ENCODE assay signal across 8 cellular contexts in the genomic region with DNA sequence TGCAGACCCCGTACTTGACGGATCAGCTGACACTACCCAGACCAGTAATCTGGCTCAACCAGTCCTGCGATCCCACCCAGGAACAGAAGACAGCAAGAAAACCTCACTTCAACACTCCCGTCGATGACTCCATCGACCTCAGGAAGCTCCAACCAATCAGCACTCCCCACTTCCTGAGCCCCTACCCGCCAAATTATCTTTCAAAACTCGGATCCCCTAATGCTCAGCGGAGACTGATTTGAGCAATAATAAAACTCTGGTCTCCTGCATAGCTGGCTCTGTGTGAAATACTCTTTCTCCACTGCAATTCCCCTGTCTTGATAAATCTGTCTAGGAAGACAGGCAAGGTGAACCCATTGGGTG. TPM values are rescaled to one million over a fixed set of nuclear protein-coding genes. Genes with fewer than 3 reads are reported as not detected.
A peak's percentile ranks its signal among the peaks of the same experiment; 100 is the strongest.
DNase-seq lines count a peak whose midpoint lies in the region; ATAC-seq and TF ChIP-seq lines count a peak whose summit lies in the region.

No MANE protein-coding gene starts in this region.

- H3K27ac ChIP-seq in heart left ventricle, result peak overlapping the region in 11 of 12 donors; percentile 3 to 98 (median 89)
- peak overlapping the region; percentile 94 for H3K27ac ChIP-seq in WERI-Rb-1
- H3K27ac ChIP-seq in transverse colon, result peak overlapping the region; percentile 95 to 98 (median 97)
- H3K27ac ChIP-seq in uterus, result peak overlapping the region in 1 of 2 donors; percentile 78

- TF ChIP-seq POLR2A in heart left ventricle (IDR thresholded peaks at IDR 0.05) (no peak), transverse colon (IDR thresholded peaks at IDR 0.05) (no peak), uterus (IDR thresholded peaks at IDR 0.05) (no peak)

- WGBS in heart left ventricle, 4 donors, result 14 to 23% (median 18%) methylated on average over 9 of the region's 9 CpGs
- 45% methylated on average over 9 of the region's 9 CpGs; no CpG with 5 or more reads in 1 of the 2 donors for WGBS in transverse colon (ENCODE audit: low coverage in 1 of 2), 2 donors

- H3K36me3 ChIP-seq in heart left ventricle (no peaks in the 10 kb centered on the region), WERI-Rb-1 (peaks cover 13% of the 10 kb centered on the region), iPS-15b (ENCODE audit: control insufficient read depth, insufficient read depth, low read length) (peaks cover 13% of the 10 kb centered on the region), transverse colon (no peaks in the 10 kb centered on the region), uterus (no peaks in the 10 kb centered on the region)

- in situ Hi-C loops in transverse colon (cut with MboI; ENCODE audit: low pct_ligation_motif_present in 1 of 4, low pct_unique_long_range_greater_than_20kb in 1 of 4, low sequenced_read_pairs in 3 of 4), result loop anchor here (5.0 to 10.0 kb wide), 2 partner anchors 44 to 47 kb away; a partner anchor contains a TSS

- H3K4me3 ChIP-seq in heart left ventricle (peak overlapping the region in 8 of 12 donors; percentile 68 to 88 (median 84)), WERI-Rb-1 (ENCODE audit: low read depth, low read length) (peak overlapping the region; percentile 97), iPS-15b (ENCODE audit: low read depth, low read length) (peak overlapping the region; percentile 92), transverse colon (peak overlapping the region in 2 of 4 donors; percentile 66 to 78), uterus (no peak overlapping the region)

- intact Hi-C loops in heart left ventricle (cut with DNase I), result loop anchor here in 6 of 10 donors (2.0 to 10.0 kb wide), 4 partner anchors 17 to 127 kb away; a partner anchor contains a TSS
- intact Hi-C loops in Right ventricle myocardium superior (cut with DNase I), result loop anchor here (10.0 kb wide), 1 partner anchor 117 kb away; a partner anchor contains a TSS
- intact Hi-C loops in transverse colon (cut with DNase I; ENCODE audit: low total_unique reads), result no loop called here
- intact Hi-C loops in left colon (cut with DNase I, micrococcal nuclease), result loop anchor here in 1 of 2 donors (10.0 kb wide), 1 partner anchor 117 kb away; a partner anchor contains a TSS
- intact Hi-C loops in uterus (cut with DNase I; ENCODE audit: low total_unique reads), result loop anchor here (5.0 kb wide), 1 partner anchor 44 kb away; no protein-coding TSS in a partner anchor

- H3K9me3 ChIP-seq in heart left ventricle (no peaks in the 10 kb centered on the region), WERI-Rb-1 (ENCODE audit: severe bottlenecking) (no peaks in the 10 kb centered on the region), iPS-15b (ENCODE audit: control insufficient read depth, insufficient read depth, low read length) (no peaks in the 10 kb centered on the region), transverse colon (no peaks in the 10 kb centered on the region), uterus (no peaks in the 10 kb centered on the region)

- TF ChIP-seq CTCF in heart left ventricle (IDR thresholded peaks at IDR 0.05) (no peak), WERI-Rb-1 (IDR thresholded peaks at IDR 0.05; ENCODE audit: low read depth, low read length) (no peak), transverse colon (IDR thresholded peaks at IDR 0.05) (no peak), uterus (IDR thresholded peaks at IDR 0.05) (no peak)

- H3K27me3 ChIP-seq in heart left ventricle, result no peaks in the 10 kb centered on the region
- no peaks in the 10 kb centered on the region for H3K27me3 ChIP-seq in WERI-Rb-1 (ENCODE audit: insufficient read depth, low read depth, severe bottlenecking)
- no peaks in the 10 kb centered on the region for H3K27me3 ChIP-seq in iPS-15b (ENCODE audit: control insufficient read depth, insufficient read depth, low read length)
- H3K27me3 ChIP-seq in transverse colon, result no peaks in the 10 kb centered on the region
- no peaks in the 10 kb centered on the region for H3K27me3 ChIP-seq in uterus

- ATAC-seq in heart left ventricle, result no peak
- ATAC-seq in Right ventricle myocardium superior (ENCODE audit: poor library complexity), result no peak
- ATAC-seq in left colon, result no peak

- H3K4me1 ChIP-seq in heart left ventricle (peaks cover 2 to 66% (median 48%) of the 10 kb centered on the region in 12 donors), iPS-15b (ENCODE audit: control insufficient read depth, insufficient read depth, low read length) (peaks cover 8% of the 10 kb centered on the region), transverse colon (peaks cover 43 to 66% (median 56%) of the 10 kb centered on the region in 4 donors), uterus (peaks cover 0 to 10% of the 10 kb centered on the region in 2 donors)

- peak overlapping the region; percentile 94 for H3K9ac ChIP-seq in iPS-15b (ENCODE audit: low read depth, low read length)

- DNase-seq in heart left ventricle, result no peak
- no peak for DNase-seq in Right ventricle myocardium superior
- no peak for DNase-seq in WERI-Rb-1
- DNase-seq in transverse colon, result no peak
- no peak for DNase-seq in left colon
- DNase-seq in hippocampal formation (lab: John Stamatoyannopoulos, UW), result no peak
- no peak for DNase-seq in uterus

- no peak for TF ChIP-seq EP300 in transverse colon (IDR thresholded peaks at IDR 0.05; ENCODE audit: low read depth)

RNA-seq across cellular contexts. Expression of a gene that starts 1.2 kb away (rescaled TPM):
- 100 to 1,000 TPM in 5 of 9 donors, 10 to 100 TPM in 4; 65.8 to 167 (median 101) TPM for total RNA-seq in heart left ventricle
- polyA plus RNA-seq in heart left ventricle, result 100 to 1,000 TPM; 127 to 171 TPM
- total RNA-seq in Right ventricle myocardium superior, result 103 TPM
- total RNA-seq in transverse colon, result 100 to 1,000 TPM in 3 of 4 donors, 10 to 100 TPM in 1; 94.3 to 218 (median 175) TPM
- total RNA-seq in left colon, result 100 to 1,000 TPM; 106 to 148 TPM
- total RNA-seq in uterus, result 100 to 1,000 TPM in 1 of 4 donors, 10 to 100 TPM in 2, 1 to 10 TPM in 1; 8.8 to 120 (median 64.2) TPM

RNA-seq across cellular contexts. Expression of a gene that starts 18.7 kb away (rescaled TPM):
- total RNA-seq in heart left ventricle, result 10 to 100 TPM; 22.5 to 58.6 (median 44.6) TPM
- 10 to 100 TPM; 26.7 to 31.8 TPM for polyA plus RNA-seq in heart left ventricle
- total RNA-seq in Right ventricle myocardium superior, result 33.6 TPM
- total RNA-seq in transverse colon, result 100 to 1,000 TPM in 1 of 4 donors, 10 to 100 TPM in 3; 59.7 to 110 (median 73.0) TPM
- total RNA-seq in left colon, result 100 to 1,000 TPM; 105 to 109 TPM
- 10 to 100 TPM; 21.2 to 67.9 (median 38.1) TPM for total RNA-seq in uterus

RNA-seq across cellular contexts. Expression of a gene that starts 40.3 kb away (rescaled TPM):
- total RNA-seq in heart left ventricle, result 100 to 1,000 TPM in 7 of 9 donors, 10 to 100 TPM in 2; 80.2 to 352 (median 137) TPM
- polyA plus RNA-seq in heart left ventricle, result 100 to 1,000 TPM; 114 to 236 TPM
- 107 TPM for total RNA-seq in Right ventricle myocardium superior
- total RNA-seq in transverse colon, result 1,000 to 10,000 TPM in 3 of 4 donors, 100 to 1,000 TPM in 1; 714 to 2,423 (median 1,288) TPM
- 100 to 1,000 TPM; 361 to 374 TPM for total RNA-seq in left colon
- total RNA-seq in uterus, result 100 to 1,000 TPM; 152 to 386 (median 290) TPM

RNA-seq across cellular contexts. Expression of a gene that starts 47.5 kb away (rescaled TPM):
- 1 to 10 TPM in 4 of 9 donors, under 1 TPM in 5; 0.24 to 2.4 (median 0.75) TPM for total RNA-seq in heart left ventricle
- polyA plus RNA-seq in heart left ventricle, result 1 to 10 TPM in 1 of 2 donors, under 1 TPM in 1; 0.28 to 2.8 TPM
- 0.35 TPM for total RNA-seq in Right ventricle myocardium superior
- 10 to 100 TPM in 3 of 4 donors, 1 to 10 TPM in 1; 4.8 to 49.7 (median 17.5) TPM for total RNA-seq in transverse colon
- 1 to 10 TPM; 4.3 to 6.1 TPM for total RNA-seq in left colon
- total RNA-seq in uterus, result 10 to 100 TPM in 1 of 4 donors, 1 to 10 TPM in 3; 1.0 to 41.1 (median 3.0) TPM

Comparison
In these comparisons a context has a peak if more than half of its experiments do, and no peak if none do; other contexts are left out.
1. H3K4me3 ChIP-seq: peak in heart left ventricle (8 of 12), WERI-Rb-1 (single experiment) and iPS-15b (single experiment); none in uterus (0 of 2).